In genomic region chr2:101151859-101152194, GRCh38 we compare ENCODE assay signal across 8 cellular contexts. TPM values are rescaled to one million over a fixed set of nuclear protein-coding genes. Genes with fewer than 3 reads are reported as not detected.
DNase-seq lines count a peak whose midpoint lies in the region; ATAC-seq and TF ChIP-seq lines count a peak whose summit lies in the region.

No MANE protein-coding gene starts in this region.

- no peaks in the 10 kb centered on the region for H3K27me3 ChIP-seq in thoracic aorta (replicated peaks; ENCODE audit: insufficient read depth)

- peaks cover 10 to 34% of the 10 kb centered on the region in 2 donors for H3K4me1 ChIP-seq in thoracic aorta (ENCODE audit: control insufficient read depth in 1 of 2, low read depth in 2 of 2)

- peaks cover 56% of the 10 kb centered on the region for H3K27me3 Mint-ChIP-seq in activated T-cell treated with anti-CD3 and anti-CD28 coated beads, Interleukin-2, amount 50 U/mL, for 72 hours (ENCODE audit: low read depth)

- H3K36me3 ChIP-seq in thoracic aorta: no peaks in the 10 kb centered on the region

- H3K4me3 ChIP-seq in astrocyte of the spinal cord (ENCODE audit: low read depth, low read length) (peak overlapping the region; percentile 59), thoracic aorta (peak overlapping the region; percentile 93)

- H3K27ac Mint-ChIP-seq in activated T-cell treated with anti-CD3 and anti-CD28 coated beads, Interleukin-2, amount 50 U/mL, for 72 hours: no peak overlapping the region

- H3K4me1 Mint-ChIP-seq in activated T-cell treated with anti-CD3 and anti-CD28 coated beads, Interleukin-2, amount 50 U/mL, for 72 hours (ENCODE audit: low read depth): peaks cover 23% of the 10 kb centered on the region

- ATAC-seq in activated T-cell treated with anti-CD3 and anti-CD28 coated beads, Interleukin-2, amount 50 U/mL, for 72 hours (replicated peaks in 1 of 2): no peak
- ATAC-seq in left lobe of liver (peak; percentile 18), thoracic aorta (ENCODE audit: insufficient number of reproducible peaks, low FRiP score, low read depth) (no peak)

- peak in 1 of 2 donors; percentile 5 for DNase-seq in activated T-cell treated with anti-CD3 and anti-CD28 coated beads, Interleukin-2, amount 50 U/mL, for 72 hours
- no peak for DNase-seq in activated T-cell treated with anti-CD3 and anti-CD28 coated beads for 4 hours
- peak; percentile 25 for DNase-seq in astrocyte of the spinal cord (ENCODE audit: low read depth, low spot score)
- no peak for DNase-seq in left lobe of liver (ENCODE audit: low spot score)
- DNase-seq in thoracic aorta (ENCODE audit: low spot score): no peak
- DNase-seq in ureter (ENCODE audit: low spot score): no peak
- no peak for DNase-seq in NOMO-1 (lab: John Stamatoyannopoulos, UW; ENCODE audit: unreplicated experiment in 2 of 2)
- no peak for DNase-seq in GM19238 (ENCODE audit: insufficient read length, low spot score)

- no peaks in the 10 kb centered on the region for H3K9me3 ChIP-seq in thoracic aorta

- peak overlapping the region; percentile 66 to 86 for H3K4me3 Mint-ChIP-seq in activated T-cell treated with anti-CD3 and anti-CD28 coated beads, Interleukin-2, amount 50 U/mL, for 72 hours

- in situ Hi-C loops in astrocyte of the spinal cord (cut with HindIII; ENCODE audit: low sequenced_read_pairs): no loop called here

- no peaks in the 10 kb centered on the region for H3K36me3 Mint-ChIP-seq in activated T-cell treated with anti-CD3 and anti-CD28 coated beads, Interleukin-2, amount 50 U/mL, for 72 hours (ENCODE audit: insufficient read depth in 2 of 2)

- TF ChIP-seq CTCF in astrocyte of the spinal cord (IDR thresholded peaks at IDR 0.05; ENCODE audit: low read depth, low read length) (no peak), thoracic aorta (IDR thresholded peaks at IDR 0.05) (no peak)

- H3K27ac ChIP-seq in thoracic aorta: peak overlapping the region; percentile 76 to 80

- H3K9me3 Mint-ChIP-seq in activated T-cell treated with anti-CD3 and anti-CD28 coated beads, Interleukin-2, amount 50 U/mL, for 72 hours: no peaks in the 10 kb centered on the region

RNA-seq across cellular contexts. Expression of gene TBC1D8, which starts 0.6 kb away (rescaled TPM):
- total RNA-seq in activated T-cell treated with anti-CD3 and anti-CD28 coated beads, Interleukin-2, amount 50 U/mL, for 72 hours: 1 to 10 TPM; 5.2 to 8.3 TPM
- total RNA-seq in left lobe of liver (23.7 TPM), thoracic aorta (10 to 100 TPM; 47.4 to 62.0 TPM), ureter (69.1 TPM)
